ENCODE assay signal across 8 cellular contexts in genomic region chr14:57389646-57390036, GRCh38. TPM values are rescaled to one million over a fixed set of nuclear protein-coding genes. Genes with fewer than 3 reads are reported as not detected.
A peak's percentile ranks its signal among the peaks of the same experiment; 100 is the strongest.
DNase-seq lines count a peak whose midpoint lies in the region; ATAC-seq and TF ChIP-seq lines count a peak whose summit lies in the region.

No MANE protein-coding gene starts in this region.

- H3K4me2 ChIP-seq in MM.1S (ENCODE audit: low read depth, low read length) = peak overlapping the region; percentile 66

- H3K27ac ChIP-seq in cardiac muscle cell (peak overlapping the region; percentile 80), MM.1S (ENCODE audit: low read length) (peak overlapping the region; percentile 76), lung (ENCODE audit: low read depth in 1 of 2, low read length in 1 of 2) (peak overlapping the region; percentile 47 to 87), upper lobe of right lung (peak overlapping the region; percentile 78)

- H3K36me3 ChIP-seq in cardiac muscle cell (no peaks in the 10 kb centered on the region), MM.1S (replicated peaks; ENCODE audit: insufficient read depth, low read length) (no peaks in the 10 kb centered on the region), lung (ENCODE audit: control insufficient read depth in 2 of 2, insufficient read depth in 2 of 2, low read length in 2 of 2) (no peaks in the 10 kb centered on the region), upper lobe of right lung (no peaks in the 10 kb centered on the region)

- intact Hi-C loops in left ventricle myocardium superior (cut with micrococcal nuclease) (no loop called here), upper lobe of right lung (cut with DNase I) (no loop called here)

- no peaks in the 10 kb centered on the region for H4K20me1 ChIP-seq in MM.1S (ENCODE audit: insufficient read depth, low read length)

- H3K4me1 ChIP-seq in cardiac muscle cell (ENCODE audit: low read depth) (peaks cover 28% of the 10 kb centered on the region), MM.1S (ENCODE audit: low read length) (peaks cover 2% of the 10 kb centered on the region; the same call in 1 of the 2 replicates), lung (ENCODE audit: control insufficient read depth in 2 of 2, insufficient read depth in 2 of 2, low read length in 2 of 2) (peaks cover 4 to 5% of the 10 kb centered on the region in 2 donors), upper lobe of right lung (peaks cover 20% of the 10 kb centered on the region)

- H3K4me1 Mint-ChIP-seq in brain = peaks cover 43% of the 10 kb centered on the region

- H3K27me3 Mint-ChIP-seq in brain = peaks cover 25% of the 10 kb centered on the region

- no peak for DNase-seq in cardiac muscle cell (ENCODE audit: low read depth in 1 of 2, low spot score in 1 of 2)
- no peak for DNase-seq in left ventricle myocardium superior
- DNase-seq in MM.1S = no peak
- no peak for DNase-seq in lung (ENCODE audit: low spot score)
- no peak for DNase-seq in upper lobe of right lung
- DNase-seq in SHP77 treated with DMSO at 0.1 percent for 48 hours (lab: John Stamatoyannopoulos, UW) = no peak

- TF ChIP-seq CTCF in cardiac muscle cell (IDR thresholded peaks at IDR 0.05; ENCODE audit: low read depth, low read length) (no peak), MM.1S (IDR thresholded peaks at IDR 0.05; ENCODE audit: low read length) (no peak), brain (conservative IDR thresholded peaks at IDR 0.05) (no peak), lung (IDR thresholded peaks at IDR 0.05; ENCODE audit: control extremely low read depth, extremely low read depth) (no peak), upper lobe of right lung (IDR thresholded peaks at IDR 0.05) (no peak)

- H3K4me3 ChIP-seq in cardiac muscle cell = peak overlapping the region; percentile 89
- H3K4me3 ChIP-seq in MM.1S (ENCODE audit: low read length) = peak overlapping the region; percentile 72
- H3K4me3 ChIP-seq in lung = peak overlapping the region; percentile 74
- peak overlapping the region; percentile 89 for H3K4me3 ChIP-seq in upper lobe of right lung

- peaks cover 8% of the 10 kb centered on the region; the same call in 1 of the 2 replicates for H3F3A ChIP-seq in MM.1S (ENCODE audit: insufficient read depth, low read length)

- no peaks in the 10 kb centered on the region for H3K9me3 Mint-ChIP-seq in brain

- no peaks in the 10 kb centered on the region for H3K9me2 ChIP-seq in MM.1S (replicated peaks; ENCODE audit: insufficient read depth, low read length)

- peaks cover 25% of the 10 kb centered on the region for H3K79me2 ChIP-seq in MM.1S (ENCODE audit: low read length)

- H3K9me3 ChIP-seq in cardiac muscle cell (ENCODE audit: low read depth) (no peaks in the 10 kb centered on the region), MM.1S (replicated peaks; ENCODE audit: insufficient read depth, low read length) (no peaks in the 10 kb centered on the region), lung (ENCODE audit: control insufficient read depth in 2 of 2, insufficient read depth in 1 of 2, low read length in 1 of 2) (no peaks in the 10 kb centered on the region), upper lobe of right lung (no peaks in the 10 kb centered on the region)

- WGBS in lung, 2 donors = 49 to 52% methylated on average over 5 of the region's 5 CpGs

- no peak for ATAC-seq in left ventricle myocardium superior
- no peak for ATAC-seq in lung (ENCODE audit: insufficient read depth, low FRiP score)
- ATAC-seq in upper lobe of right lung = peak; percentile 3
- ATAC-seq in HG02759 (IDR thresholded peaks at IDR 0.05; ENCODE audit: unreplicated experiment) = no peak

- H3K4me3 Mint-ChIP-seq in brain = peak overlapping the region; percentile 92 to 96 (median 95)

- H3K27ac Mint-ChIP-seq in brain = peak overlapping the region; percentile 80 to 92 (median 88)

- peak overlapping the region; percentile 74 for H3K9ac ChIP-seq in MM.1S (ENCODE audit: low read length)

- peak overlapping the region; percentile 65 for H2AFZ ChIP-seq in MM.1S (ENCODE audit: low read length)

- no peaks in the 10 kb centered on the region for H3K27me3 ChIP-seq in cardiac muscle cell
- no peaks in the 10 kb centered on the region for H3K27me3 ChIP-seq in MM.1S (replicated peaks; ENCODE audit: insufficient read depth, low read length)
- no peaks in the 10 kb centered on the region for H3K27me3 ChIP-seq in lung (ENCODE audit: control insufficient read depth, insufficient read depth)
- no peaks in the 10 kb centered on the region for H3K27me3 ChIP-seq in upper lobe of right lung

- peaks cover 16% of the 10 kb centered on the region for H3K36me3 Mint-ChIP-seq in brain

RNA-seq across cellular contexts. Expression of gene NAA30, which starts 0.7 kb away (rescaled TPM):
- 10.8 and 15.6 TPM in 2 replicates for total RNA-seq in cardiac muscle cell
- polyA plus RNA-seq in cardiac muscle cell = 15.2 and 18.2 TPM in 2 replicates
- 25.8 TPM for total RNA-seq in left ventricle myocardium superior
- 8.8 TPM for polyA plus RNA-seq in brain (ENCODE audit: insufficient read depth, low read depth, low replicate concordance)
- 10 to 100 TPM; 11.1 to 22.2 TPM for total RNA-seq in lung
- polyA plus RNA-seq in lung = 1 to 10 TPM; 2.8 to 4.2 TPM
- total RNA-seq in upper lobe of right lung = 12.1 TPM
